9 cellular contexts compared by ENCODE assay signal in the genomic region with DNA sequence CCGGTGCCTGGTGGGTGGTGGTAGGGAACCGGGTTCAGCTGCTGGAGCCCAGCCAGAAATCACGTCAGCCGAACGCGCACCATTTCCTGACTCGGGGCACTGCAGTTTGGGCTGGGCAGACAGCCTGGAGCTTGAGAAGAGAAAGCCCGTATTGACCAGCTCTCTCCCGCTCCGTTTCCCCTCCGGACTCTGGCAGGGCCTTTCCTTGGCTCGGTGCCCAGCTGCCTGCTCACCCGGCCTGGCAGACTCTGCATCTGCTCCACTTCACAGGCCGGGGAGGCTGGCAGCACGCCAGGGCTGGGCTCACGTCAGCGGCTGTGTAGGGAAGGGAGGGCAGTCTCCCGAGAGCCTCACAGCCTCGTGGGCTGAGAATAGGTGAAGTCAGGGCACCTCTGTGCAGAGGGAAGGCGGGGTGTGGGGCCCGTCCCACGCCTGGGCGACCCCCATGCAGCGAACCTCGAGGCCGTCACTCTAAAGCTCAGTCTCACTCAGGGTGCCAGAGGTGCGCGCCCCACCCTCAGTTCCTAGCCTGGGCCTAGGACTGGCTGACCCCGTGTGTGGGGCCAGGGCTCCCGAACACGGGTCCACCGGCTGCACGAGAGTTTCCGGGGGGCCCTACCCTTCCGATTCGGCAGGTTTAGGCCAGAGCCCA. TPM values are rescaled to one million over a fixed set of nuclear protein-coding genes. Genes with fewer than 3 reads are reported as not detected.
DNase-seq lines count a peak whose midpoint lies in the region; ATAC-seq, FAIRE-seq and TF ChIP-seq lines count a peak whose summit lies in the region.
"Had no signal": no experiment of that assay in that cellular context is flagged by ENCODE, and none has a peak within 500 bp of the region (broad histone marks: within the 10 kb centered on the region; RNA-seq: fewer than 3 reads in every experiment).

No MANE protein-coding gene starts in this region.

- peak; percentile 82 for TF ChIP-seq EP300 in Ishikawa (IDR thresholded peaks at IDR 0.05; ENCODE audit: borderline replicate concordance)
- TF ChIP-seq EP300 in upper lobe of left lung (IDR thresholded peaks at IDR 0.05) = peak in 1 of 4 donors; percentile 39

- peaks cover 9% of the 10 kb centered on the region for H3K4me1 ChIP-seq in psoas muscle
- H3K4me1 ChIP-seq in upper lobe of left lung = peaks cover 23 to 31% (median 28%) of the 10 kb centered on the region in 4 donors

- H3K27me3 ChIP-seq in psoas muscle (ENCODE audit: insufficient read depth in 3 of 3, low read length in 2 of 3) = no peaks in the 10 kb centered on the region
- no peaks in the 10 kb centered on the region for H3K27me3 ChIP-seq in upper lobe of left lung

- peak in 1 of 4 donors; percentile 49 for TF ChIP-seq POLR2A in upper lobe of left lung (IDR thresholded peaks at IDR 0.05)

- no peak for TF ChIP-seq RAD21 in Ishikawa (IDR thresholded peaks at IDR 0.05; ENCODE audit: low read depth)

- H3K36me3 ChIP-seq in psoas muscle (ENCODE audit: insufficient read depth in 1 of 2, low read depth in 1 of 2) (no peaks in the 10 kb centered on the region), upper lobe of left lung (peaks cover 0 to 5% (median 0%) of the 10 kb centered on the region in 4 donors)

- no peaks in the 10 kb centered on the region for H3K27me3 Mint-ChIP-seq in activated naive CD8-positive, alpha-beta T cell treated with anti-CD3 and anti-CD28 coated beads for 36 hours

- ATAC-seq in psoas muscle = peak; percentile 96 to 99 (median 98)
- peak; percentile 92 to 94 for ATAC-seq in upper lobe of left lung (ENCODE audit: low FRiP score in 2 of 2)

- H3K27ac ChIP-seq in psoas muscle (peak overlapping the region; percentile 57), upper lobe of left lung (peak overlapping the region; percentile 81 to 92 (median 90))

- intact Hi-C loops in head of caudate nucleus (cut with DNase I) = no loop called here
- intact Hi-C loops in psoas muscle (cut with DNase I) = loop anchor here in 1 of 2 donors (10.0 kb wide), 1 partner anchor 579 kb away; no protein-coding TSS in a partner anchor

- H3K27ac Mint-ChIP-seq in activated naive CD8-positive, alpha-beta T cell treated with anti-CD3 and anti-CD28 coated beads for 36 hours = peak overlapping the region; percentile 54

- peaks cover 20% of the 10 kb centered on the region for H3K4me1 Mint-ChIP-seq in activated naive CD8-positive, alpha-beta T cell treated with anti-CD3 and anti-CD28 coated beads for 36 hours

- H3K9me3 ChIP-seq in psoas muscle (no peaks in the 10 kb centered on the region), upper lobe of left lung (no peaks in the 10 kb centered on the region)

- no peaks in the 10 kb centered on the region for H3K9me3 Mint-ChIP-seq in activated naive CD8-positive, alpha-beta T cell treated with anti-CD3 and anti-CD28 coated beads for 36 hours

- TF ChIP-seq CTCF in psoas muscle (IDR thresholded peaks at IDR 0.05) (no peak), upper lobe of left lung (IDR thresholded peaks at IDR 0.05) (no peak)

- peak; percentile 79 for FAIRE-seq in RCC 7860 (lab: Jason Lieb, UNC)

- WGBS in psoas muscle, 3 donors = 2 to 8% (median 4%) methylated on average over 31 to 36 of the region's 36 CpGs
- WGBS in upper lobe of left lung, 2 donors = 0 to 22% methylated on average over 6 of the region's 36 CpGs

- peak; percentile 84 for DNase-seq in DMS153 (lab: John Stamatoyannopoulos, UW)
- DNase-seq in RCC 7860 (ENCODE audit: low spot score) = peak; percentile 93
- DNase-seq in activated naive CD8-positive, alpha-beta T cell treated with anti-CD3 and anti-CD28 coated beads for 36 hours = peak; percentile 63
- DNase-seq in head of caudate nucleus = peak; percentile 95 to 100 (median 99)
- peak; percentile 98 to 99 for DNase-seq in psoas muscle
- DNase-seq in upper lobe of left lung = peak; percentile 99 to 100
- no peak for DNase-seq in OCI-M1 (lab: John Stamatoyannopoulos, UW)

- H3K36me3 Mint-ChIP-seq in activated naive CD8-positive, alpha-beta T cell treated with anti-CD3 and anti-CD28 coated beads for 36 hours = no peaks in the 10 kb centered on the region

- H3K4me3 ChIP-seq in psoas muscle (peak overlapping the region; percentile 40), upper lobe of left lung (peak overlapping the region in 3 of 4 donors; percentile 21 to 40 (median 32))

- H3K4me3 Mint-ChIP-seq in activated naive CD8-positive, alpha-beta T cell treated with anti-CD3 and anti-CD28 coated beads for 36 hours = peak overlapping the region; percentile 32

TF ChIP-seq in Ishikawa, 13 proteins besides CTCF, POLR2A, EP300 and RAD21:
- no peak; the same call in 1 of the 2 replicates for TF ChIP-seq CREB1 (IDR thresholded peaks at IDR 0.05; ENCODE audit: low read depth)
- 0 out of 2 replicates have a peak, but pooled peaks have one; percentile 7 for TF ChIP-seq EGR1 (IDR thresholded peaks at IDR 0.05)
- TF ChIP-seq TCF12 (IDR thresholded peaks at IDR 0.05; ENCODE audit: low read depth) = peak; percentile 90
- TF ChIP-seq NFIC (IDR thresholded peaks at IDR 0.05) = peak; percentile 99
- TF ChIP-seq TEAD4 (IDR thresholded peaks at IDR 0.05) = peak; percentile 28; the same call in 1 of the 2 replicates
- TF ChIP-seq CEBPB (IDR thresholded peaks at IDR 0.05) = no peak
- TF ChIP-seq, protein P1, sequence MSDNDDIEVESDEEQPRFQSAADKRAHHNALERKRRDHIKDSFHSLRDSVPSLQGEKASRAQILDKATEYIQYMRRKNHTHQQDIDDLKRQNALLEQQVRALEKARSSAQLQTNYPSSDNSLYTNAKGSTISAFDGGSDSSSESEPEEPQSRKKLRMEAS (IDR thresholded peaks at IDR 0.05) = peak; percentile 92
TF ChIP-seq in Ishikawa: peak in this region for 5.

RNA-seq across cellular contexts. Expression of a gene that starts 59.1 kb away (rescaled TPM):
- not detected for total RNA-seq in activated naive CD8-positive, alpha-beta T cell treated with anti-CD3 and anti-CD28 coated beads for 36 hours
- total RNA-seq in psoas muscle (not detected), upper lobe of left lung (not detected)
- polyA plus RNA-seq in psoas muscle = not detected
- total RNA-seq: T-helper 2 cell treated with Interferon-gamma antibody and Interleukin-4, amounts not matched to agents 100 ng/mL and 5 ng/mL, for 36 hours had no signal
